14 cellular contexts compared by ENCODE assay signal in genomic region chr6:158441639-158442308, GRCh38.
DNase-seq lines count a peak whose midpoint lies in the region; ATAC-seq, FAIRE-seq and TF ChIP-seq lines count a peak whose summit lies in the region.
"Had no signal": no experiment of that assay in that cellular context is flagged by ENCODE, and none has a peak within 500 bp of the region (broad histone marks: within the 10 kb centered on the region; RNA-seq: fewer than 3 reads in every experiment).

No MANE protein-coding gene starts in this region.

- no peak overlapping the region for H3K4me3 Mint-ChIP-seq in neural crest cell
- H3K4me3 Mint-ChIP-seq: CD4-positive, alpha-beta T cell; stimulated activated naive CD8-positive, alpha-beta T cell treated with anti-CD3 and anti-CD28 coated beads, Interleukin-15, amount 100 ng/mL, for 72 hours had no signal

- H3K9me3 Mint-ChIP-seq in neural crest cell, result no peaks in the 10 kb centered on the region
- H3K9me3 Mint-ChIP-seq: CD4-positive, alpha-beta T cell; stimulated activated naive CD8-positive, alpha-beta T cell treated with anti-CD3 and anti-CD28 coated beads, Interleukin-15, amount 100 ng/mL, for 72 hours had no signal

- H3K4me2 ChIP-seq in Karpas-422 (ENCODE audit: low read depth, low read length, poor library complexity, severe bottlenecking), result no peak overlapping the region

- no peak overlapping the region for H2AFZ ChIP-seq in Karpas-422 (ENCODE audit: low read length)

- peaks cover 0 to 15% (median 5%) of the 10 kb centered on the region in 3 donors for H3K4me1 ChIP-seq in gastroesophageal sphincter
- H3K4me1 ChIP-seq in uterus, result peaks cover 0 to 7% of the 10 kb centered on the region in 2 donors
- H3K4me1 ChIP-seq in Karpas-422 (ENCODE audit: low read length), result peaks cover 12% of the 10 kb centered on the region
- H3K4me1 ChIP-seq: SJSA1 had no signal

- ATAC-seq in gastroesophageal sphincter, result peak; percentile 50
- ATAC-seq: stimulated activated naive CD8-positive, alpha-beta T cell treated with anti-CD3 and anti-CD28 coated beads, Interleukin-15, amount 100 ng/mL, for 72 hours had no signal

- peaks cover 33% of the 10 kb centered on the region for H3K79me2 ChIP-seq in Karpas-422 (ENCODE audit: low read length)

- DNase-seq in neural crest cell (ENCODE audit: low read depth, low spot score) (no peak), uterus (peak; percentile 60 to 73), NCI-H526 (lab: John Stamatoyannopoulos, UW) (no peak), RCC 7860 (ENCODE audit: low spot score) (no peak), Karpas-422 (no peak)
- DNase-seq: activated naive CD4-positive, alpha-beta T cell treated with Interleukin-2 at 50 U/mL for 16 hours; CD4-positive, alpha-beta T cell; NCI-H187; NCI-H774; stimulated activated naive CD8-positive, alpha-beta T cell treated with anti-CD3 and anti-CD28 coated beads, Interleukin-15, amount 100 ng/mL, for 72 hours had no signal

- H3K9me2 ChIP-seq in Karpas-422 (replicated peaks; ENCODE audit: insufficient read depth, low read length), result no peaks in the 10 kb centered on the region

- H3K27ac Mint-ChIP-seq in neural crest cell (ENCODE audit: unreplicated experiment), result peak overlapping the region; percentile 68
- H3K27ac Mint-ChIP-seq: CD4-positive, alpha-beta T cell had no signal

- peaks cover 8% of the 10 kb centered on the region for H3K36me3 Mint-ChIP-seq in neural crest cell (ENCODE audit: low read depth)

- peaks cover 5% of the 10 kb centered on the region for H3K4me1 Mint-ChIP-seq in neural crest cell

- H3K36me3 ChIP-seq in gastroesophageal sphincter (no peaks in the 10 kb centered on the region), uterus (no peaks in the 10 kb centered on the region), Karpas-422 (ENCODE audit: insufficient read depth, low read length) (no peaks in the 10 kb centered on the region)
- H3K36me3 ChIP-seq: SJSA1 had no signal

- intact Hi-C loops in uterus (cut with DNase I; ENCODE audit: low total_unique reads), result no loop called here

- no peak for TF ChIP-seq POLR2A in gastroesophageal sphincter (IDR thresholded peaks at IDR 0.05)
- no peak for TF ChIP-seq POLR2A in uterus (IDR thresholded peaks at IDR 0.05)

- no peaks in the 10 kb centered on the region for H3K9me3 ChIP-seq in gastroesophageal sphincter
- no peaks in the 10 kb centered on the region for H3K9me3 ChIP-seq in uterus
- no peaks in the 10 kb centered on the region for H3K9me3 ChIP-seq in Karpas-422 (ENCODE audit: low read length)
- H3K9me3 ChIP-seq: SJSA1 had no signal

- TF ChIP-seq CTCF in gastroesophageal sphincter (IDR thresholded peaks at IDR 0.05) (no peak), neural crest cell (conservative IDR thresholded peaks at IDR 0.05) (no peak), uterus (IDR thresholded peaks at IDR 0.05) (no peak)

- TF ChIP-seq EP300 in gastroesophageal sphincter (IDR thresholded peaks at IDR 0.05), result no peak

- no peak overlapping the region for H3K9ac ChIP-seq in Karpas-422 (ENCODE audit: low read length)

- H3K27ac ChIP-seq in angular gyrus (ENCODE audit: low read depth, low read length) (peak overlapping the region; percentile 35), gastroesophageal sphincter (peak overlapping the region in 3 of 4 donors; percentile 34 to 49 (median 37)), uterus (peak overlapping the region; percentile 64 to 67), Karpas-422 (ENCODE audit: low read length) (no peak overlapping the region)
- H3K27ac ChIP-seq: SJSA1 had no signal

- H3K27me3 ChIP-seq in gastroesophageal sphincter (no peaks in the 10 kb centered on the region), uterus (no peaks in the 10 kb centered on the region), Karpas-422 (ENCODE audit: low read length) (no peaks in the 10 kb centered on the region)
- H3K27me3 ChIP-seq: SJSA1 had no signal

- no peaks in the 10 kb centered on the region for H3K27me3 Mint-ChIP-seq in neural crest cell (ENCODE audit: low read depth)
- H3K27me3 Mint-ChIP-seq: CD4-positive, alpha-beta T cell; stimulated activated naive CD8-positive, alpha-beta T cell treated with anti-CD3 and anti-CD28 coated beads, Interleukin-15, amount 100 ng/mL, for 72 hours had no signal

- 11 to 31% methylated on average over 7 to 8 of the region's 8 CpGs for WGBS in gastroesophageal sphincter (ENCODE audit: low coverage in 1 of 2), 2 donors

- no peaks in the 10 kb centered on the region for H4K20me1 ChIP-seq in Karpas-422 (ENCODE audit: insufficient read depth, low read depth, low read length)

- no peak for FAIRE-seq in RCC 7860 (lab: Jason Lieb, UNC)
- FAIRE-seq: colon had no signal

- no peak overlapping the region for H3K4me3 ChIP-seq in gastroesophageal sphincter
- H3K4me3 ChIP-seq in uterus, result no peak overlapping the region
- no peak overlapping the region for H3K4me3 ChIP-seq in Karpas-422 (ENCODE audit: low read length)
- H3K4me3 ChIP-seq: SJSA1 had no signal

Comparison
In these comparisons a context has a peak if more than half of its experiments do, and no peak if none do; other contexts are left out.
1. DNase-seq: peak in uterus (2 of 2); none in neural crest cell (single experiment), NCI-H526 (0 of 2), RCC 7860 (single experiment) and Karpas-422 (single experiment).